In genomic region chr6:27294409-27294808, GRCh38 we compare ENCODE assay signal across 18 cellular contexts. TPM values are rescaled to one million over a fixed set of nuclear protein-coding genes. Genes with fewer than 3 reads are reported as not detected.
A peak's percentile ranks its signal among the peaks of the same experiment; 100 is the strongest.
DNase-seq lines count a peak whose midpoint lies in the region; ATAC-seq, FAIRE-seq and TF ChIP-seq lines count a peak whose summit lies in the region.
"Had no signal": no experiment of that assay in that cellular context is flagged by ENCODE, and none has a peak within 500 bp of the region (broad histone marks: within the 10 kb centered on the region; RNA-seq: fewer than 3 reads in every experiment).

No MANE protein-coding gene starts in this region.

- H3K4me2 ChIP-seq in A549 (peak overlapping the region; percentile 95), GM23248 (ENCODE audit: unreplicated experiment) (no peak overlapping the region)

- peaks cover 27% of the 10 kb centered on the region for H3K27me3 Mint-ChIP-seq in endothelial cell (ENCODE audit: unreplicated experiment)
- H3K27me3 Mint-ChIP-seq in activated CD4-positive, alpha-beta T cell treated with anti-CD3 and anti-CD28 coated beads for 36 hours, result peaks cover 73% of the 10 kb centered on the region

- H3K27me3 ChIP-seq in GM23248 (replicated peaks; ENCODE audit: insufficient read depth), result peaks cover 51% of the 10 kb centered on the region

- peak overlapping the region; percentile 36 for H3K4me3 ChIP-seq in A549
- peak overlapping the region; percentile 33; the same call in 1 of the 2 replicates for H3K4me3 ChIP-seq in GM23248

- peak overlapping the region; percentile 93 for H3K27ac Mint-ChIP-seq in endothelial cell (ENCODE audit: unreplicated experiment)
- H3K27ac Mint-ChIP-seq in activated CD4-positive, alpha-beta T cell treated with anti-CD3 and anti-CD28 coated beads for 36 hours, result no peak overlapping the region

- H3K79me2 ChIP-seq in GM23248 (ENCODE audit: insufficient read depth), result no peaks in the 10 kb centered on the region

- TF ChIP-seq CTCF in A549 (IDR thresholded peaks at IDR 0.05) (no peak), endothelial cell (IDR thresholded peaks at IDR 0.05; ENCODE audit: unreplicated experiment) (no peak)

- no peak for TF ChIP-seq RAD21 in A549 (conservative IDR thresholded peaks at IDR 0.05 in 1 of 2, IDR thresholded peaks at IDR 0.05 in 1 of 2)

- TF ChIP-seq POLR2A in A549 (IDR thresholded peaks at IDR 0.05; ENCODE audit: low read length), result no peak

- H3K4me1 ChIP-seq in A549 (peaks cover 25% of the 10 kb centered on the region; the same call in 2 of the 3 replicates), GM23248 (ENCODE audit: insufficient read depth) (peaks cover 9% of the 10 kb centered on the region; the same call in 1 of the 2 replicates)

- no peak for FAIRE-seq in A549 (lab: Jason Lieb, UNC)
- FAIRE-seq: GM12891 had no signal

- no peaks in the 10 kb centered on the region for H3K36me3 ChIP-seq in GM23248 (ENCODE audit: low read depth)

- CTCF ChIA-PET in A549 (lab: Yijun Ruan, JAX), result interaction anchor here (0.6 to 2.8 kb wide), 3 partner anchors 10 to 429 kb away, joined by 3 to 10 read pairs (median 5); partner anchors contain the start of gene POM121L2
- CTCF ChIA-PET in activated CD4-positive, alpha-beta T cell treated with anti-CD3 and anti-CD28 coated beads for 36 hours (lab: Charles Lee), result interaction anchor here (0.9 kb wide), 1 partner anchor 59 kb away, joined by 3 read pairs; no protein-coding TSS in a partner anchor

- in situ Hi-C loops in GM23248 (cut with MboI), result no loop called here

- TF ChIP-seq EP300 in A549 (IDR thresholded peaks at IDR 0.05), result no peak

- H3K4me1 Mint-ChIP-seq in endothelial cell (ENCODE audit: unreplicated experiment), result peaks cover 56% of the 10 kb centered on the region
- H3K4me1 Mint-ChIP-seq in activated CD4-positive, alpha-beta T cell treated with anti-CD3 and anti-CD28 coated beads for 36 hours, result peaks cover 15% of the 10 kb centered on the region

- H3F3A ChIP-seq in GM23248 (ENCODE audit: insufficient read depth), result peaks cover 15% of the 10 kb centered on the region

- peak overlapping the region; percentile 91 for H3K4me3 Mint-ChIP-seq in endothelial cell (ENCODE audit: unreplicated experiment)
- no peak overlapping the region for H3K4me3 Mint-ChIP-seq in activated CD4-positive, alpha-beta T cell treated with anti-CD3 and anti-CD28 coated beads for 36 hours
- H3K4me3 Mint-ChIP-seq: central memory CD8-positive, alpha-beta T cell had no signal

- H3K9me2 ChIP-seq in GM23248 (ENCODE audit: insufficient read depth), result no peaks in the 10 kb centered on the region

- 18% methylated on average over 4 of the region's 5 CpGs for WGBS in A549 (ENCODE audit: missing lambda C conversion rate)
- WGBS in GM23248 (ENCODE audit: low coverage in 1 of 2, low lambda C conversion rate in 2 of 2, missing lambda C conversion rate in 2 of 2), 2 experiments, result 1 to 5% methylated on average over 5 of the region's 5 CpGs

- no peaks in the 10 kb centered on the region for H3K9me3 Mint-ChIP-seq in endothelial cell (ENCODE audit: unreplicated experiment)
- H3K9me3 Mint-ChIP-seq in activated CD4-positive, alpha-beta T cell treated with anti-CD3 and anti-CD28 coated beads for 36 hours (ENCODE audit: low read depth), result peaks cover 23% of the 10 kb centered on the region

- H4K20me1 ChIP-seq in GM23248 (ENCODE audit: insufficient read depth), result no peaks in the 10 kb centered on the region

- H3K9ac ChIP-seq in GM23248, result no peak overlapping the region

- peaks cover 7% of the 10 kb centered on the region for H3K36me3 Mint-ChIP-seq in endothelial cell (ENCODE audit: low read depth, unreplicated experiment)
- peaks cover 14% of the 10 kb centered on the region for H3K36me3 Mint-ChIP-seq in activated CD4-positive, alpha-beta T cell treated with anti-CD3 and anti-CD28 coated beads for 36 hours (ENCODE audit: low read depth)

- no peak overlapping the region for H3K27ac ChIP-seq in A549
- H3K27ac ChIP-seq in GM23248, result no peak overlapping the region

- DNase-seq in A549 (ENCODE audit: low read depth in 1 of 2, low spot score in 1 of 2) (peak in 1 of 2 experiments; percentile 39), GM23248 (no peak), OCI-M1 (lab: John Stamatoyannopoulos, UW) (peak; percentile 39), endothelial cell (ENCODE audit: low spot score) (peak; percentile 20), NCI-H446 treated with DMSO at 0.1 percent for 48 hours (lab: John Stamatoyannopoulos, UW) (no peak), left colon (no peak), cortex of kidney (lab: John Stamatoyannopoulos, UW) (no peak)
- no peak for DNase-seq in activated CD4-positive, alpha-beta T cell treated with anti-CD3 and anti-CD28 coated beads for 36 hours
- DNase-seq: activated CD4-positive, CD25-positive, alpha-beta regulatory T cell treated with anti-CD3 and anti-CD28 coated beads, Interleukin-2, amount 50 U/mL, for 72 hours; AML-193; DND-41; NCI-H226 had no signal

- H3K9me3 ChIP-seq in A549 (no peaks in the 10 kb centered on the region), GM23248 (ENCODE audit: low read depth) (no peaks in the 10 kb centered on the region)

- H2AFZ ChIP-seq in GM23248, result no peak overlapping the region

- POLR2A ChIA-PET in A549 (lab: Yijun Ruan, JAX), result interaction anchor here (1.4 kb wide), 1 partner anchor 43 kb away, joined by 5 read pairs; no protein-coding TSS in a partner anchor
- POLR2A ChIA-PET in activated CD4-positive, alpha-beta T cell treated with anti-CD3 and anti-CD28 coated beads for 36 hours (lab: Charles Lee), result no interaction called here

- ATAC-seq in A549 (peak in 1 of 2 experiments; percentile 7; a peak in 2 of 6 replicates), left colon (no peak)
- ATAC-seq in activated CD4-positive, alpha-beta T cell treated with anti-CD3 and anti-CD28 coated beads for 36 hours, result no peak

- intact Hi-C loops in activated CD4-positive, alpha-beta T cell treated with anti-CD3 and anti-CD28 coated beads for 36 hours (cut with DNase I, micrococcal nuclease), result loop anchor here in 1 of 2 experiments (5.0 to 10.0 kb wide), 2 partner anchors 263 to 1440 kb away; no protein-coding TSS in a partner anchor
- intact Hi-C loops in left colon (cut with DNase I, micrococcal nuclease), result no loop called here

TF ChIP-seq in A549, 52 proteins besides CTCF, POLR2A, EP300 and RAD21:
- TF ChIP-seq BCL3 (IDR thresholded peaks at IDR 0.05), result no peak

RNA-seq across cellular contexts. Expression of gene POM121L2, which starts 17.7 kb away (rescaled TPM):
- polyA plus RNA-seq in A549 (2011; rRNA removed) (0.09 TPM in 1 of 2 replicates, not detected in the other), A549 (2017; fragmentation: RNase III; extraction: RNeasy Plus Mini Kit Qiagen cat#74134 plus additional on column Dnase treatment) (not detected in 3 replicates), GM23248 (2016; fragmentation: Nextera tagmentation; extraction: Ambion mirVana) (not detected in 2 replicates)
- not detected in 2 replicates for polyA plus RNA-seq in A549 (2012; cell fraction: cytosol; rRNA removed)
- not detected in 2 replicates for polyA plus RNA-seq in A549 (2012; cell fraction: nucleus; rRNA removed)
- 0.04 TPM in 1 of 2 replicates, not detected in the other for polyA minus RNA-seq in A549 (2011; rRNA and poly(A)+ RNA removed)
- total RNA-seq in GM23248 (2014; rRNA removed; shearing (Covaris generic)), result not detected in 2 replicates
- total RNA-seq in endothelial cell (ENCODE audit: unreplicated experiment) (1.3 TPM), left colon (under 1 TPM in 1 of 2 donors, not detected in 1; 0.11 TPM)
- not detected for total RNA-seq in activated CD4-positive, alpha-beta T cell treated with anti-CD3 and anti-CD28 coated beads for 36 hours
- total RNA-seq: kidney epithelial cell; mucosa of gallbladder; posterior vena cava; T-helper 1 cell treated with Interleukin-12 subunit alpha and Interleukin-12 subunit beta and Interleukin-4 antibody, amounts not matched to agents 30 ng/mL and 1 ng/mL, for 36 hours had no signal

RNA-seq across cellular contexts. Expression of gene PRSS16, which starts 46.9 kb away (rescaled TPM):
- 11.0 and 11.4 TPM in 2 replicates for polyA plus RNA-seq in A549 (2011; rRNA removed)
- 5.0 and 5.7 TPM in 2 replicates for polyA plus RNA-seq in A549 (2012; cell fraction: cytosol; rRNA removed)
- polyA plus RNA-seq in A549 (2012; cell fraction: nucleus; rRNA removed), result 3.7 and 4.4 TPM in 2 replicates
- polyA plus RNA-seq in A549 (2017; fragmentation: RNase III; extraction: RNeasy Plus Mini Kit Qiagen cat#74134 plus additional on column Dnase treatment), result 3.1 to 3.9 TPM (median 3.7 TPM) in 3 replicates
- 5.3 and 6.1 TPM in 2 replicates for polyA minus RNA-seq in A549 (2011; rRNA and poly(A)+ RNA removed)
- 0.86 TPM in 1 of 2 replicates, not detected in the other for total RNA-seq in GM23248 (2014; rRNA removed; shearing (Covaris generic))
- 0.20 TPM in 1 of 2 replicates, not detected in the other for polyA plus RNA-seq in GM23248 (2016; fragmentation: Nextera tagmentation; extraction: Ambion mirVana)
- total RNA-seq in endothelial cell (ENCODE audit: unreplicated experiment), result 6.1 TPM
- 1 to 10 TPM; 1.5 to 2.0 TPM for total RNA-seq in activated CD4-positive, alpha-beta T cell treated with anti-CD3 and anti-CD28 coated beads for 36 hours
- 10 to 100 TPM; 23.2 to 32.9 TPM for total RNA-seq in left colon

Comparison
In these comparisons a context has a peak if more than half of its experiments do, and no peak if none do; other contexts are left out.
1. DNase-seq: peak in OCI-M1 (single experiment) and endothelial cell (single experiment); none in GM23248 (single experiment), NCI-H446 treated with DMSO at 0.1 percent for 48 hours (single experiment), activated CD4-positive, alpha-beta T cell treated with anti-CD3 and anti-CD28 coated beads for 36 hours (single experiment), left colon (0 of 2) and cortex of kidney (single experiment).